ENCODE assay signal across 1 cellular context in the genomic region with DNA sequence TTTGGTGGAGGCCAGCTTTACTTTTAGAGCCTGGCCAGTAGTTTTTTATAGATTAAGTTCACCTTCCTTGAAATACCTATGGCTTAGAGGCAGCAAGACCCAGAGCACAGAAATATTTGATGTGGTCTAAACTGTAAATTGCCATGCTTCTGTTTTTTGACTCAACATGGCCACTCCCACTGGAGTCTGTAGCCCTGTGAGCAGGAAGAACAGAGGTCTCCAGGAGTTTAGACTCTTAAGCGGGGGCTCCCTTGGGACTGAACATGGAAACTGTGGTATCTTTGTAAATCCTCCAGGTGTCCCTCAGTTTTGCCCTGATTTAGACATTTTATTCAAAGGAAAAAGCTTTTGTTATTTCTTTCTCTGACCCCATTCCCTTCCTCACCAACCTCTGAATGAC.
TF ChIP-seq lines count a peak whose summit lies in the region.

No MANE protein-coding gene starts in this region.

TF ChIP-seq in GM23338, 12 proteins besides CTCF, POLR2A, EP300 and RAD21 (continued from another document):
- TF ChIP-seq, protein P1, sequence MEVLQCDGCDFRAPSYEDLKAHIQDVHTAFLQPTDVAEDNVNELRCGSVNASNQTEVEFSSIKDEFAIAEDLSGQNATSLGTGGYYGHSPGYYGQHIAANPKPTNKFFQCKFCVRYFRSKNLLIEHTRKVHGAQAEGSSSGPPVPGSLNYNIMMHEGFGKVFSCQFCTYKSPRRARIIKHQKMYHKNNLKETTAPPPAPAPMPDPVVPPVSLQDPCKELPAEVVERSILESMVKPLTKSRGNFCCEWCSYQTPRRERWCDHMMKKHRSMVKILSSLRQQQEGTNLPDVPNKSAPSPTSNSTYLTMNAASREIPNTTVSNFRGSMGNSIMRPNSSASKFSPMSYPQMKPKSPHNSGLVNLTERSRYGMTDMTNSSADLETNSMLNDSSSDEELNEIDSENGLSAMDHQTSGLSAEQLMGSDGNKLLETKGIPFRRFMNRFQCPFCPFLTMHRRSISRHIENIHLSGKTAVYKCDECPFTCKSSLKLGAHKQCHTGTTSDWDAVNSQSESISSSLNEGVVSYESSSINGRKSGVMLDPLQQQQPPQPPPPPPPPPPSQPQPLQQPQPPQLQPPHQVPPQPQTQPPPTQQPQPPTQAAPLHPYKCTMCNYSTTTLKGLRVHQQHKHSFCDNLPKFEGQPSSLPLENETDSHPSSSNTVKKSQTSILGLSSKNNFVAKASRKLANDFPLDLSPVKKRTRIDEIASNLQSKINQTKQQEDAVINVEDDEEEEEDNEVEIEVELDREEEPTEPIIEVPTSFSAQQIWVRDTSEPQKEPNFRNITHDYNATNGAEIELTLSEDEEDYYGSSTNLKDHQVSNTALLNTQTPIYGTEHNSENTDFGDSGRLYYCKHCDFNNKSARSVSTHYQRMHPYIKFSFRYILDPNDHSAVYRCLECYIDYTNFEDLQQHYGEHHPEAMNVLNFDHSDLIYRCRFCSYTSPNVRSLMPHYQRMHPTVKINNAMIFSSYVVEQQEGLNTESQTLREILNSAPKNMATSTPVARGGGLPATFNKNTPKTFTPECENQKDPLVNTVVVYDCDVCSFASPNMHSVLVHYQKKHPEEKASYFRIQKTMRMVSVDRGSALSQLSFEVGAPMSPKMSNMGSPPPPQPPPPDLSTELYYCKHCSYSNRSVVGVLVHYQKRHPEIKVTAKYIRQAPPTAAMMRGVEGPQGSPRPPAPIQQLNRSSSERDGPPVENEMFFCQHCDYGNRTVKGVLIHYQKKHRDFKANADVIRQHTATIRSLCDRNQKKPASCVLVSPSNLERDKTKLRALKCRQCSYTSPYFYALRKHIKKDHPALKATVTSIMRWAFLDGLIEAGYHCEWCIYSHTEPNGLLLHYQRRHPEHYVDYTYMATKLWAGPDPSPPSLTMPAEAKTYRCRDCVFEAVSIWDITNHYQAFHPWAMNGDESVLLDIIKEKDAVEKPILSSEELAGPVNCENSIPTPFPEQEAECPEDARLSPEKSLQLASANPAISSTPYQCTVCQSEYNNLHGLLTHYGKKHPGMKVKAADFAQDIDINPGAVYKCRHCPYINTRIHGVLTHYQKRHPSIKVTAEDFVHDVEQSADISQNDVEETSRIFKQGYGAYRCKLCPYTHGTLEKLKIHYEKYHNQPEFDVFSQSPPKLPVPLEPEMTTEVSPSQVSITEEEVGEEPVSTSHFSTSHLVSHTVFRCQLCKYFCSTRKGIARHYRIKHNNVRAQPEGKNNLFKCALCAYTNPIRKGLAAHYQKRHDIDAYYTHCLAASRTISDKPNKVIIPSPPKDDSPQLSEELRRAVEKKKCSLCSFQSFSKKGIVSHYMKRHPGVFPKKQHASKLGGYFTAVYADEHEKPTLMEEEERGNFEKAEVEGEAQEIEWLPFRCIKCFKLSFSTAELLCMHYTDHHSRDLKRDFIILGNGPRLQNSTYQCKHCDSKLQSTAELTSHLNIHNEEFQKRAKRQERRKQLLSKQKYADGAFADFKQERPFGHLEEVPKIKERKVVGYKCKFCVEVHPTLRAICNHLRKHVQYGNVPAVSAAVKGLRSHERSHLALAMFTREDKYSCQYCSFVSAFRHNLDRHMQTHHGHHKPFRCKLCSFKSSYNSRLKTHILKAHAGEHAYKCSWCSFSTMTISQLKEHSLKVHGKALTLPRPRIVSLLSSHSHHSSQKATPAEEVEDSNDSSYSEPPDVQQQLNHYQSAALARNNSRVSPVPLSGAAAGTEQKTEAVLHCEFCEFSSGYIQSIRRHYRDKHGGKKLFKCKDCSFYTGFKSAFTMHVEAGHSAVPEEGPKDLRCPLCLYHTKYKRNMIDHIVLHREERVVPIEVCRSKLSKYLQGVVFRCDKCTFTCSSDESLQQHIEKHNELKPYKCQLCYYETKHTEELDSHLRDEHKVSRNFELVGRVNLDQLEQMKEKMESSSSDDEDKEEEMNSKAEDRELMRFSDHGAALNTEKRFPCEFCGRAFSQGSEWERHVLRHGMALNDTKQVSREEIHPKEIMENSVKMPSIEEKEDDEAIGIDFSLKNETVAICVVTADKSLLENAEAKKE (CRISPR knock-in tag; IDR thresholded peaks at IDR 0.05) = no peak
- no peak for TF ChIP-seq NANOG (IDR thresholded peaks at IDR 0.05; ENCODE audit: borderline replicate concordance)
- no peak for TF ChIP-seq POLR2AphosphoS5 (IDR thresholded peaks at IDR 0.05; ENCODE audit: low read depth)
- TF ChIP-seq ZNF331 (CRISPR knock-in tag; IDR thresholded peaks at IDR 0.05; ENCODE audit: low read depth) = no peak
- TF ChIP-seq, protein P2, sequence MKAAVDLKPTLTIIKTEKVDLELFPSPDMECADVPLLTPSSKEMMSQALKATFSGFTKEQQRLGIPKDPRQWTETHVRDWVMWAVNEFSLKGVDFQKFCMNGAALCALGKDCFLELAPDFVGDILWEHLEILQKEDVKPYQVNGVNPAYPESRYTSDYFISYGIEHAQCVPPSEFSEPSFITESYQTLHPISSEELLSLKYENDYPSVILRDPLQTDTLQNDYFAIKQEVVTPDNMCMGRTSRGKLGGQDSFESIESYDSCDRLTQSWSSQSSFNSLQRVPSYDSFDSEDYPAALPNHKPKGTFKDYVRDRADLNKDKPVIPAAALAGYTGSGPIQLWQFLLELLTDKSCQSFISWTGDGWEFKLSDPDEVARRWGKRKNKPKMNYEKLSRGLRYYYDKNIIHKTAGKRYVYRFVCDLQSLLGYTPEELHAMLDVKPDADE (IDR thresholded peaks at IDR 0.05) = no peak
- TF ChIP-seq STAT1 (IDR thresholded peaks at IDR 0.05; ENCODE audit: unreplicated experiment) = no peak
- TF ChIP-seq CREB1 (CRISPR knock-in tag; IDR thresholded peaks at IDR 0.05; ENCODE audit: low read depth) = no peak
- no peak for TF ChIP-seq JUNB (IDR thresholded peaks at IDR 0.05; ENCODE audit: unreplicated experiment)
- TF ChIP-seq EZH2 (IDR thresholded peaks at IDR 0.05; ENCODE audit: low read depth, unreplicated experiment) = no peak
- TF ChIP-seq EZH2phosphoT487 (IDR thresholded peaks at IDR 0.05; ENCODE audit: unreplicated experiment) = no peak
- no peak for TF ChIP-seq ZNF114 (CRISPR knock-in tag; IDR thresholded peaks at IDR 0.05)
